In the genomic region with DNA sequence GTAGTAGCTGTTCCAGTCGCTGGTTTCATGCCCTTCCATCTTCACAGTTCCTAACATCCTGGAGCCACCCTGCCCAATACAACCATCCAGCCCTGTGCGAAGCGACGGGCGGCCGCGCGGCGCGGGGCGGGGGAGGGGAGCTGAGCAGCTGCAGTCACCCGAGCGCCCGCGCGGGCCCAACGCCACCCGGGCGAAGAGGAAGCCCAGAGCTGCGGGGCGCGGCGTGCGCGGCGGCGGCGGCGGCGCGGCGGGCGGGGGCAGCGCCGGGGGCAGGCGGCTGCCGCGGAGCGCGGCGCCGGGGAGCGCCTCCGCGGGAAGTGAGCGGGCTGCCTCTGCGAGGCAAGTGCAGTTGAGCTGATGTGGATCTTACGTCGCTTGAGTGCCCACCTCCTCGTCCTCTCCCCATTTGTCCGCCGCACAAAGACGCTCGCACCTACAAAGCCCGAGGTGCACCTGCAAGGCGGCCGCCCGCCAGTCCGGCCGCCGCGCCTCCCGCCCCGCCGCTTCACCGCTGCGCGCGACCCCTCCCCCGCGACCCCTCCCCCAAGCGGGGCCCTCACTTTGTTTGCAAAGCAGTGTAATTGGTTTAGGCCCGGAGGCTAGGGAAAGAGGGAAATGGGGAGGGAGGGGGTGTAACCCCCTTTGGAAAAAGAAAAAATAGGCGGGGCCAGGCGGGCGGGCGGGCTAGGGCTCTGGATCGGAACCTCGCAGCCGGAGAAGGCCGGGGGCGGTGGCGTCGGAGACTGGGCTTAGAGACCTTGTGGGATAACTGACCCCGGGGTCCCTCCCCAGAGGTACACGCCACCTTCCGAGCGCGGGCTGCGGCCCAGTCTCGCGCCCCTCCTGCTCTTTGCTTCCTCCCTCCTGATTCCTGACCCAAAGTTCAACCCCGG, we compare ENCODE assay signal across 1 cellular context.
TF ChIP-seq lines count a peak whose summit lies in the region.

A gene (minus strand): TSS at position 334 of the 893 bp plus-strand sequence. CDS start 277 bp downstream, at position 57.
A gene with protein sequence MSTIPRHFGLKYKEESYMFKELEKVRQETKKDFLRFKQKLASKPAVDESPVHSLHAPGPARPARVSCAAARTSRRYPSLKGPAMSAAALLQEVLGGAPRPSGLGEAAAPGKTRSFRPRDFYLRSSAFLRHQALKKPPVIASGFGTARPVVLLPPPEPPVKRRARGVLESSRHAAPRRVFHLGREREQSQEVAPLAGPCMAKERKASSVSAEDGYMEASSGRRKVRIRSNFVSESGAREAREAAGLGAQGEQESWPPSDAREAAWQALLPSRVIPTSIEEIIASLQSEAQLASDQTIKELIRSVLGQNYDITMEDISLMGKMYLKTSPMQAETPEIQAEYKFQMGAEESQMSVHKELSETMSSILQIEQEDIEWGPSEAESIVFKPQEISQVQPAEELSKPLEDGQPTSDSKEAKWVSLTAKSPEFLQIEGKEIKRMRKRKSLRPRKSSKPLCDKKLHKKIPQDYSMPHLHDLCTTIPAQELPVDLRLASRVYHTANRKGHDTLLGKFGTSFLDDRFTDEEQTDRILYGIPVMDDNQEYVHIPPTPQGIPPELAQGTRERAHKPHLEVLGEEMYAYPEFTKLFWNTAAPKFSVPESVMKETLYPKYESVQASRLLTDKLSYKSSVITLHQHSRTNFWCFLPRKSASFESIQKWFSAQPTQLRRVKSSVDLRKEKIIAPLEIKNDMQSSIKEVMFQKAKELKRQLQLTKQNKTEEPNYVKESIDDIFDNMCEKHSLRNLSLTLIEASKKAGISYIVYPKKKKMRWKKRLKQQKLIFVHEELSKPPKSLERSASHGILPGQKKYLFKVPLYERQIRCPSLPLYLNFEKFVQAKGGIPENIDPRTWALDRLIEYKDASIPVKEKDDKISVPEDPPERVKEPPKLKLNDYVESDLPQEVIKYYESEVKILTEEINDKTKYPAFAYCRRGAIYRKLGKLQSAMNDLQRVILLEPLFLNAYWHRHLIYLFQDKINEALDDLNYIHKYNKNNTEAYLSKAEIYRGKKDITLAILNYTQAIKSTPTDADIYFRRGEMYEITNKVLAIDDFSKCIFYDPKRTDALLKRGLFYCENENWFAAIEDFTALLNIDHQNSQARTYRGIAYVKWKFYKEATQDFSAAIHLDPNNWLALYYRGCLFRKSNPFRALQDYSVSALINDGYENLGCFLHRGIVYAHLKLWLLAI (N-terminal part only) (plus strand): TSS at position 714 of the 893 bp plus-strand sequence. CDS start 26,436 bp downstream, outside the sequence.

TF ChIP-seq in HepG2, 621 proteins besides CTCF, POLR2A, EP300 and RAD21 (continued from another document and continues in another):
- TF ChIP-seq, protein P1, sequence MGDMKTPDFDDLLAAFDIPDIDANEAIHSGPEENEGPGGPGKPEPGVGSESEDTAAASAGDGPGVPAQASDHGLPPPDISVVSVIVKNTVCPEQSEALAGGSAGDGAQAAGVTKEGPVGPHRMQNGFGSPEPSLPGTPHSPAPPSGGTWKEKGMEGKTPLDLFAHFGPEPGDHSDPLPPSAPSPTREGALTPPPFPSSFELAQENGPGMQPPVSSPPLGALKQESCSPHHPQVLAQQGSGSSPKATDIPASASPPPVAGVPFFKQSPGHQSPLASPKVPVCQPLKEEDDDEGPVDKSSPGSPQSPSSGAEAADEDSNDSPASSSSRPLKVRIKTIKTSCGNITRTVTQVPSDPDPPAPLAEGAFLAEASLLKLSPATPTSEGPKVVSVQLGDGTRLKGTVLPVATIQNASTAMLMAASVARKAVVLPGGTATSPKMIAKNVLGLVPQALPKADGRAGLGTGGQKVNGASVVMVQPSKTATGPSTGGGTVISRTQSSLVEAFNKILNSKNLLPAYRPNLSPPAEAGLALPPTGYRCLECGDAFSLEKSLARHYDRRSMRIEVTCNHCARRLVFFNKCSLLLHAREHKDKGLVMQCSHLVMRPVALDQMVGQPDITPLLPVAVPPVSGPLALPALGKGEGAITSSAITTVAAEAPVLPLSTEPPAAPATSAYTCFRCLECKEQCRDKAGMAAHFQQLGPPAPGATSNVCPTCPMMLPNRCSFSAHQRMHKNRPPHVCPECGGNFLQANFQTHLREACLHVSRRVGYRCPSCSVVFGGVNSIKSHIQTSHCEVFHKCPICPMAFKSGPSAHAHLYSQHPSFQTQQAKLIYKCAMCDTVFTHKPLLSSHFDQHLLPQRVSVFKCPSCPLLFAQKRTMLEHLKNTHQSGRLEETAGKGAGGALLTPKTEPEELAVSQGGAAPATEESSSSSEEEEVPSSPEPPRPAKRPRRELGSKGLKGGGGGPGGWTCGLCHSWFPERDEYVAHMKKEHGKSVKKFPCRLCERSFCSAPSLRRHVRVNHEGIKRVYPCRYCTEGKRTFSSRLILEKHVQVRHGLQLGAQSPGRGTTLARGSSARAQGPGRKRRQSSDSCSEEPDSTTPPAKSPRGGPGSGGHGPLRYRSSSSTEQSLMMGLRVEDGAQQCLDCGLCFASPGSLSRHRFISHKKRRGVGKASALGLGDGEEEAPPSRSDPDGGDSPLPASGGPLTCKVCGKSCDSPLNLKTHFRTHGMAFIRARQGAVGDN (CRISPR knock-in tag; IDR thresholded peaks at IDR 0.05) = peak; percentile 45; the same call in 1 of the 2 replicates
- TF ChIP-seq, protein P2, sequence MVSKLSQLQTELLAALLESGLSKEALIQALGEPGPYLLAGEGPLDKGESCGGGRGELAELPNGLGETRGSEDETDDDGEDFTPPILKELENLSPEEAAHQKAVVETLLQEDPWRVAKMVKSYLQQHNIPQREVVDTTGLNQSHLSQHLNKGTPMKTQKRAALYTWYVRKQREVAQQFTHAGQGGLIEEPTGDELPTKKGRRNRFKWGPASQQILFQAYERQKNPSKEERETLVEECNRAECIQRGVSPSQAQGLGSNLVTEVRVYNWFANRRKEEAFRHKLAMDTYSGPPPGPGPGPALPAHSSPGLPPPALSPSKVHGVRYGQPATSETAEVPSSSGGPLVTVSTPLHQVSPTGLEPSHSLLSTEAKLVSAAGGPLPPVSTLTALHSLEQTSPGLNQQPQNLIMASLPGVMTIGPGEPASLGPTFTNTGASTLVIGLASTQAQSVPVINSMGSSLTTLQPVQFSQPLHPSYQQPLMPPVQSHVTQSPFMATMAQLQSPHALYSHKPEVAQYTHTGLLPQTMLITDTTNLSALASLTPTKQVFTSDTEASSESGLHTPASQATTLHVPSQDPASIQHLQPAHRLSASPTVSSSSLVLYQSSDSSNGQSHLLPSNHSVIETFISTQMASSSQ (IDR thresholded peaks at IDR 0.05; ENCODE audit: low read depth) = no peak; the same call in 1 of the 2 replicates
- TF ChIP-seq, protein P2 (CRISPR knock-in tag; IDR thresholded peaks at IDR 0.05; ENCODE audit: borderline replicate concordance) = peak; percentile 7; the same call in 1 of the 2 replicates
- TF ChIP-seq MAFG (CRISPR knock-in tag; IDR thresholded peaks at IDR 0.05) (no peak), FLYWCH1 (CRISPR knock-in tag; IDR thresholded peaks at IDR 0.05) (peak; percentile 97; the same call in 1 of the 2 replicates), RFX5 (IDR thresholded peaks at IDR 0.05; ENCODE audit: low read depth, low read length) (no peak), ZNF543 (CRISPR knock-in tag; IDR thresholded peaks at IDR 0.05) (no peak), KDM2A (CRISPR knock-in tag; IDR thresholded peaks at IDR 0.05; ENCODE audit: borderline replicate concordance, low read depth) (peak; percentile 28), ZNF567 (CRISPR knock-in tag; IDR thresholded peaks at IDR 0.05; ENCODE audit: borderline replicate concordance) (0 out of 2 replicates have a peak, but pooled peaks have one; percentile 87), SETDB1 (CRISPR knock-in tag; IDR thresholded peaks at IDR 0.05; ENCODE audit: borderline replicate concordance) (0 out of 2 replicates have a peak, but pooled peaks have one; percentile 28), SAFB2 (CRISPR knock-in tag; IDR thresholded peaks at IDR 0.05; ENCODE audit: borderline replicate concordance, low read depth) (no peak; the same call in 1 of the 2 replicates), ZNF101 (CRISPR knock-in tag; IDR thresholded peaks at IDR 0.05; ENCODE audit: borderline replicate concordance, low read depth) (no peak), ZNF30 (CRISPR knock-in tag; IDR thresholded peaks at IDR 0.05) (no peak), NONO (IDR thresholded peaks at IDR 0.05) (no peak), NONO (CRISPR knock-in tag; conservative IDR thresholded peaks at IDR 0.05) (no peak), ZKSCAN8 (CRISPR knock-in tag; IDR thresholded peaks at IDR 0.05; ENCODE audit: borderline replicate concordance) (no peak), ZNF782 (CRISPR knock-in tag; IDR thresholded peaks at IDR 0.05; ENCODE audit: borderline replicate concordance) (0 out of 2 replicates have a peak, but pooled peaks have one; percentile 55), MATR3 (CRISPR knock-in tag; IDR thresholded peaks at IDR 0.05) (no peak), PHF21A (CRISPR knock-in tag; IDR thresholded peaks at IDR 0.05) (no peak), ZFYVE20 (CRISPR knock-in tag; IDR thresholded peaks at IDR 0.05; ENCODE audit: borderline replicate concordance, low read depth) (peak; percentile 58; the same call in 1 of the 2 replicates), ARNTL (CRISPR knock-in tag; IDR thresholded peaks at IDR 0.05) (0 out of 2 replicates have a peak, but pooled peaks have one; percentile 20)
- TF ChIP-seq, protein P3, sequence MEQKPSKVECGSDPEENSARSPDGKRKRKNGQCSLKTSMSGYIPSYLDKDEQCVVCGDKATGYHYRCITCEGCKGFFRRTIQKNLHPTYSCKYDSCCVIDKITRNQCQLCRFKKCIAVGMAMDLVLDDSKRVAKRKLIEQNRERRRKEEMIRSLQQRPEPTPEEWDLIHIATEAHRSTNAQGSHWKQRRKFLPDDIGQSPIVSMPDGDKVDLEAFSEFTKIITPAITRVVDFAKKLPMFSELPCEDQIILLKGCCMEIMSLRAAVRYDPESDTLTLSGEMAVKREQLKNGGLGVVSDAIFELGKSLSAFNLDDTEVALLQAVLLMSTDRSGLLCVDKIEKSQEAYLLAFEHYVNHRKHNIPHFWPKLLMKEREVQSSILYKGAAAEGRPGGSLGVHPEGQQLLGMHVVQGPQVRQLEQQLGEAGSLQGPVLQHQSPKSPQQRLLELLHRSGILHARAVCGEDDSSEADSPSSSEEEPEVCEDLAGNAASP (CRISPR knock-in tag; IDR thresholded peaks at IDR 0.05; ENCODE audit: borderline replicate concordance) = peak; percentile 30
- TF ChIP-seq, protein P4, sequence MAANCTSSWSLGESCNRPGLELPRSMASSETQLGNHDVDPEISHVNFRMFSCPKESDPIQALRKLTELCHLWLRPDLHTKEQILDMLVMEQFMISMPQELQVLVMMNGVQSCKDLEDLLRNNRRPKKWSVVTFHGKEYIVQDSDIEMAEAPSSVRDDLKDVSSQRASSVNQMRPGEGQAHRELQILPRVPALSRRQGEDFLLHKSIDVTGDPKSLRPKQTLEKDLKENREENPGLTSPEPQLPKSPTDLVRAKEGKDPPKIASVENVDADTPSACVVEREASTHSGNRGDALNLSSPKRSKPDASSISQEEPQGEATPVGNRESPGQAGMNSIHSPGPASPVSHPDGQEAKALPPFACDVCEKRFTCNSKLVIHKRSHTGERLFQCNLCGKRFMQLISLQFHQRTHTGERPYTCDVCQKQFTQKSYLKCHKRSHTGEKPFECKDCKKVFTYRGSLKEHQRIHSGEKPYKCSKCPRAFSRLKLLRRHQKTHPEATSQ (CRISPR knock-in tag; IDR thresholded peaks at IDR 0.05; ENCODE audit: borderline replicate concordance) = peak; percentile 92; the same call in 1 of the 2 replicates
- TF ChIP-seq, protein P5, sequence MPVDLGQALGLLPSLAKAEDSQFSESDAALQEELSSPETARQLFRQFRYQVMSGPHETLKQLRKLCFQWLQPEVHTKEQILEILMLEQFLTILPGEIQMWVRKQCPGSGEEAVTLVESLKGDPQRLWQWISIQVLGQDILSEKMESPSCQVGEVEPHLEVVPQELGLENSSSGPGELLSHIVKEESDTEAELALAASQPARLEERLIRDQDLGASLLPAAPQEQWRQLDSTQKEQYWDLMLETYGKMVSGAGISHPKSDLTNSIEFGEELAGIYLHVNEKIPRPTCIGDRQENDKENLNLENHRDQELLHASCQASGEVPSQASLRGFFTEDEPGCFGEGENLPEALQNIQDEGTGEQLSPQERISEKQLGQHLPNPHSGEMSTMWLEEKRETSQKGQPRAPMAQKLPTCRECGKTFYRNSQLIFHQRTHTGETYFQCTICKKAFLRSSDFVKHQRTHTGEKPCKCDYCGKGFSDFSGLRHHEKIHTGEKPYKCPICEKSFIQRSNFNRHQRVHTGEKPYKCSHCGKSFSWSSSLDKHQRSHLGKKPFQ (CRISPR knock-in tag; IDR thresholded peaks at IDR 0.05; ENCODE audit: insufficient replicate concordance) = no peak
- TF ChIP-seq, protein P6, sequence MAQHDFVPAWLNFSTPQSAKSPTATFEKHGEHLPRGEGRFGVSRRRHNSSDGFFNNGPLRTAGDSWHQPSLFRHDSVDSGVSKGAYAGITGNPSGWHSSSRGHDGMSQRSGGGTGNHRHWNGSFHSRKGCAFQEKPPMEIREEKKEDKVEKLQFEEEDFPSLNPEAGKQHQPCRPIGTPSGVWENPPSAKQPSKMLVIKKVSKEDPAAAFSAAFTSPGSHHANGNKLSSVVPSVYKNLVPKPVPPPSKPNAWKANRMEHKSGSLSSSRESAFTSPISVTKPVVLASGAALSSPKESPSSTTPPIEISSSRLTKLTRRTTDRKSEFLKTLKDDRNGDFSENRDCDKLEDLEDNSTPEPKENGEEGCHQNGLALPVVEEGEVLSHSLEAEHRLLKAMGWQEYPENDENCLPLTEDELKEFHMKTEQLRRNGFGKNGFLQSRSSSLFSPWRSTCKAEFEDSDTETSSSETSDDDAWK (CRISPR knock-in tag; IDR thresholded peaks at IDR 0.05) = no peak
- TF ChIP-seq, protein P7, sequence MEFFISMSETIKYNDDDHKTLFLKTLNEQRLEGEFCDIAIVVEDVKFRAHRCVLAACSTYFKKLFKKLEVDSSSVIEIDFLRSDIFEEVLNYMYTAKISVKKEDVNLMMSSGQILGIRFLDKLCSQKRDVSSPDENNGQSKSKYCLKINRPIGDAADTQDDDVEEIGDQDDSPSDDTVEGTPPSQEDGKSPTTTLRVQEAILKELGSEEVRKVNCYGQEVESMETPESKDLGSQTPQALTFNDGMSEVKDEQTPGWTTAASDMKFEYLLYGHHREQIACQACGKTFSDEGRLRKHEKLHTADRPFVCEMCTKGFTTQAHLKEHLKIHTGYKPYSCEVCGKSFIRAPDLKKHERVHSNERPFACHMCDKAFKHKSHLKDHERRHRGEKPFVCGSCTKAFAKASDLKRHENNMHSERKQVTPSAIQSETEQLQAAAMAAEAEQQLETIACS (CRISPR knock-in tag; IDR thresholded peaks at IDR 0.05) = peak; percentile 51
